1 cellular context compared by ENCODE assay signal in genomic region chr17:18625509-18626104, GRCh38.
A peak's percentile ranks its signal among the peaks of the same experiment; 100 is the strongest.
TF ChIP-seq lines count a peak whose summit lies in the region.
"Not testable (repeated sequence)": the region's sequence is repeated elsewhere in the genome, so short reads cannot be mapped to it uniquely, and the experiment has no call there.

No MANE protein-coding gene starts in this region.

TF ChIP-seq in HepG2, 621 proteins besides CTCF, POLR2A, EP300 and RAD21 (continued from another document and continues in another):
- peak; percentile 56 for TF ChIP-seq ZNF687 (CRISPR knock-in tag; IDR thresholded peaks at IDR 0.05)
- TF ChIP-seq ZNF263 (CRISPR knock-in tag; IDR thresholded peaks at IDR 0.05), result peak; percentile 40; the same call in 1 of the 2 replicates
- peak; percentile 54; the same call in 1 of the 2 replicates for TF ChIP-seq ZNF770 (CRISPR knock-in tag; IDR thresholded peaks at IDR 0.05)
- peak; percentile 66 for TF ChIP-seq ATF7 (IDR thresholded peaks at IDR 0.05)
- TF ChIP-seq ATF7, CREB1, CREM (CRISPR knock-in tag; IDR thresholded peaks at IDR 0.05): not testable (repeated sequence)
- peak; percentile 85 for TF ChIP-seq STAG1 (CRISPR knock-in tag; IDR thresholded peaks at IDR 0.05)
- TF ChIP-seq GATAD2A (CRISPR knock-in tag; IDR thresholded peaks at IDR 0.05), result peak; percentile 62
- 0 out of 2 replicates have a peak, but pooled peaks have one; percentile 48 for TF ChIP-seq KAT8 (CRISPR knock-in tag; IDR thresholded peaks at IDR 0.05)
- TF ChIP-seq ZBTB21 (CRISPR knock-in tag; IDR thresholded peaks at IDR 0.05), result peak; percentile 73; the same call in 1 of the 2 replicates
- peak; percentile 56; the same call in 1 of the 2 replicates for TF ChIP-seq ZFP91 (CRISPR knock-in tag; IDR thresholded peaks at IDR 0.05; ENCODE audit: borderline replicate concordance)
- TF ChIP-seq GABPB1 (CRISPR knock-in tag; IDR thresholded peaks at IDR 0.05), result peak; percentile 47; the same call in 1 of the 2 replicates
- TF ChIP-seq ZNF574 (CRISPR knock-in tag; IDR thresholded peaks at IDR 0.05), result peak; percentile 83
- peak; percentile 39; the same call in 1 of the 2 replicates for TF ChIP-seq SMC3 (IDR thresholded peaks at IDR 0.05; ENCODE audit: low read length)
- TF ChIP-seq TARDBP (CRISPR knock-in tag; IDR thresholded peaks at IDR 0.05), result 0 out of 2 replicates have a peak, but pooled peaks have one; percentile 39
- TF ChIP-seq ARID5B (CRISPR knock-in tag; IDR thresholded peaks at IDR 0.05), result peak; percentile 38; the same call in 1 of the 2 replicates
- peak; percentile 75 for TF ChIP-seq HOXA3 (CRISPR knock-in tag; IDR thresholded peaks at IDR 0.05)
- 0 out of 2 replicates have a peak, but pooled peaks have one; percentile 20 for TF ChIP-seq ELF1 (CRISPR knock-in tag; IDR thresholded peaks at IDR 0.05)
- peak; percentile 99 for TF ChIP-seq CREB1 (IDR thresholded peaks at IDR 0.05)
- TF ChIP-seq THAP11 (CRISPR knock-in tag; IDR thresholded peaks at IDR 0.05), result peak; percentile 52
- TF ChIP-seq HMGXB4 (CRISPR knock-in tag; IDR thresholded peaks at IDR 0.05; ENCODE audit: borderline replicate concordance in 1 of 2, low read depth in 1 of 2), result peak; percentile 85 to 86
- TF ChIP-seq ZNF788 (CRISPR knock-in tag; IDR thresholded peaks at IDR 0.05; ENCODE audit: borderline replicate concordance), result peak; percentile 26; the same call in 1 of the 2 replicates
- TF ChIP-seq CREM (IDR thresholded peaks at IDR 0.05), result peak; percentile 32; the same call in 1 of the 2 replicates
- peak; percentile 81 for TF ChIP-seq ZBTB33 (CRISPR knock-in tag; IDR thresholded peaks at IDR 0.05)
- TF ChIP-seq SP4 (CRISPR knock-in tag; IDR thresholded peaks at IDR 0.05), result peak; percentile 28; the same call in 1 of the 2 replicates
- peak; percentile 79 for TF ChIP-seq ZMYM4 (CRISPR knock-in tag; IDR thresholded peaks at IDR 0.05)
- TF ChIP-seq HNF1B (CRISPR knock-in tag; IDR thresholded peaks at IDR 0.05), result 0 out of 2 replicates have a peak, but pooled peaks have one; percentile 37
- 0 out of 2 replicates have a peak, but pooled peaks have one; percentile 23 for TF ChIP-seq SAP130 (CRISPR knock-in tag; IDR thresholded peaks at IDR 0.05; ENCODE audit: low read depth)
- TF ChIP-seq ZHX1 (CRISPR knock-in tag; IDR thresholded peaks at IDR 0.05; ENCODE audit: low read depth), result peak; percentile 49; the same call in 1 of the 2 replicates
- peak; percentile 42; the same call in 1 of the 2 replicates for TF ChIP-seq SALL1 (CRISPR knock-in tag; IDR thresholded peaks at IDR 0.05)
- peak; percentile 42; the same call in 1 of the 2 replicates for TF ChIP-seq KDM2A (CRISPR knock-in tag; IDR thresholded peaks at IDR 0.05; ENCODE audit: borderline replicate concordance, low read depth)
